1 cellular context compared by ENCODE assay signal in genomic region chr12:124809878-124810277, GRCh38.
TF ChIP-seq lines count a peak whose summit lies in the region.

No MANE protein-coding gene starts in this region.

TF ChIP-seq in SK-N-SH, 30 proteins besides CTCF, POLR2A, EP300 and RAD21:
- TF ChIP-seq MXI1 (IDR thresholded peaks at IDR 0.05; ENCODE audit: low read depth, low read length) (no peak), USF2 (IDR thresholded peaks at IDR 0.05; ENCODE audit: borderline replicate concordance, low read depth, low read length) (no peak), FOXM1 (IDR thresholded peaks at IDR 0.05; ENCODE audit: low read depth) (no peak), MEF2A (IDR thresholded peaks at IDR 0.05; ENCODE audit: borderline replicate concordance, low read depth) (no peak), MAX (IDR thresholded peaks at IDR 0.05; ENCODE audit: low read depth) (no peak), IRF3 (IDR thresholded peaks at IDR 0.05; ENCODE audit: low read depth, low read length) (no peak), FOSL2 (IDR thresholded peaks at IDR 0.05; ENCODE audit: borderline replicate concordance, low read depth) (no peak), JUND (IDR thresholded peaks at IDR 0.05) (no peak), SMC3 (IDR thresholded peaks at IDR 0.05; ENCODE audit: low read depth, low read length) (no peak)
